ENCODE assay signal across 8 cellular contexts in genomic region chr11:93662177-93662575, GRCh38.
DNase-seq lines count a peak whose midpoint lies in the region; ATAC-seq and TF ChIP-seq lines count a peak whose summit lies in the region.

No MANE protein-coding gene starts in this region.

- peaks cover 3 to 35% (median 22%) of the 10 kb centered on the region in 11 experiments; a peak in 18 of 22 replicates for H3K36me3 ChIP-seq in BLaER1 treated with 17β-estradiol and CSF1 and Interleukin-3, amounts not matched to agents 10 nM and 100 nM

- H3K9ac ChIP-seq in BLaER1 treated with 17β-estradiol and CSF1 and Interleukin-3, amounts not matched to agents 10 nM and 100 nM = peak overlapping the region; percentile 78 to 91 (median 85)

- no peaks in the 10 kb centered on the region for H3K27me3 ChIP-seq in BLaER1 treated with 17β-estradiol and CSF1 and Interleukin-3, amounts not matched to agents 10 nM and 100 nM

- H3K4me3 Mint-ChIP-seq in nephron = peak overlapping the region; percentile 88 to 97 (median 91)

- H3K4me3 ChIP-seq in BLaER1 treated with 17β-estradiol and CSF1 and Interleukin-3, amounts not matched to agents 10 nM and 100 nM = peak overlapping the region; percentile 76 to 93 (median 84)
- peak overlapping the region; percentile 78 for H3K4me3 ChIP-seq in LNCaP clone FGC (ENCODE audit: low read depth, low read length)
- H3K4me3 ChIP-seq in choroid plexus epithelial cell (ENCODE audit: low read depth, low read length) = peak overlapping the region; percentile 70

- peak overlapping the region; percentile 73 to 93 (median 79) for H3K4me2 ChIP-seq in BLaER1 treated with 17β-estradiol and CSF1 and Interleukin-3, amounts not matched to agents 10 nM and 100 nM

- no peak for DNase-seq in LNCaP clone FGC (ENCODE audit: low read depth)
- no peak for DNase-seq in choroid plexus epithelial cell (ENCODE audit: low read depth)
- no peak for DNase-seq in germinal center (ENCODE audit: low spot score)
- no peak for DNase-seq in DMS153 treated with DMSO at 0.1 percent for 48 hours (lab: John Stamatoyannopoulos, UW; ENCODE audit: unreplicated experiment)

- H3K27me3 Mint-ChIP-seq in nephron (ENCODE audit: low read depth) = no peaks in the 10 kb centered on the region

- H4K20me1 ChIP-seq in BLaER1 treated with 17β-estradiol and CSF1 and Interleukin-3, amounts not matched to agents 10 nM and 100 nM = 0 out of 22 replicates have a peak, but pooled peaks cover 0 to 5% (median 0%) of the 10 kb centered on the region in 11 experiments

- H3K27ac Mint-ChIP-seq in nephron = peak overlapping the region; percentile 60 to 92 (median 66)

- ATAC-seq in GM19452 (IDR thresholded peaks at IDR 0.05; ENCODE audit: unreplicated experiment) (peak; percentile 11), GM21737 (IDR thresholded peaks at IDR 0.05; ENCODE audit: unreplicated experiment) (no peak)

- H3K9me3 Mint-ChIP-seq in nephron = no peaks in the 10 kb centered on the region

- H3K27ac ChIP-seq in BLaER1 treated with 17β-estradiol and CSF1 and Interleukin-3, amounts not matched to agents 10 nM and 100 nM = peak overlapping the region; percentile 66 to 89 (median 86); a peak in 20 of 22 replicates

- H3K4me1 Mint-ChIP-seq in nephron = peaks cover 11% of the 10 kb centered on the region

- H3K36me3 Mint-ChIP-seq in nephron (ENCODE audit: low read depth) = peaks cover 7% of the 10 kb centered on the region

- H3K4me1 ChIP-seq in BLaER1 treated with 17β-estradiol and CSF1 and Interleukin-3, amounts not matched to agents 10 nM and 100 nM = peaks cover 11 to 15% (median 13%) of the 10 kb centered on the region in 10 experiments; a peak in 19 of 20 replicates

- TF ChIP-seq CTCF in LNCaP clone FGC (IDR thresholded peaks at IDR 0.05; ENCODE audit: control insufficient read depth, extremely low read depth, insufficient read depth) (no peak), choroid plexus epithelial cell (conservative IDR thresholded peaks at IDR 0.05; ENCODE audit: low read depth, low read length) (no peak), nephron (IDR thresholded peaks at IDR 0.05; ENCODE audit: unreplicated experiment in 3 of 3) (no peak)

- no peaks in the 10 kb centered on the region for H3K9me3 ChIP-seq in BLaER1 treated with 17β-estradiol and CSF1 and Interleukin-3, amounts not matched to agents 10 nM and 100 nM (replicated peaks in 1 of 11)
